1 cellular context compared by ENCODE assay signal in the genomic region with DNA sequence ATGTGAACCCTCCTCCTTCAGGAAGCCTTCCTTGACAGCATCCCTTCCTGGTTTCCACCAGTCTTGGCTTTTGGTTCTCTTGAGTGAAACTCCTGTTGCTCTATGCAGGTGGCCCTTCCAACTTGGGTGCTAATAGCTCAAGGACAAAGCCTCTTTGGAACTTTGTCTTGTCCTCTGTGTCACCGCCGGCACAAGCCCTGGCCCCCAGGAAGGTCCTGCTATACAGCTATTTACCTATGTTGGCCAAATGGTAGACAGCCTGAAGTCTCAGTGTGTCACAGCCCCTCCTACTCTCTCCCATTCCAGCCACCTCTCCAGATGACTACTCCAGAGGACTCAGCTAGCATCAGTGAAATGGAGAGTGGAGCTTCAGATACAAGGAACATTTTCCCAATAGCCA.
TF ChIP-seq lines count a peak whose summit lies in the region.

No MANE protein-coding gene starts in this region.

TF ChIP-seq in H1, 55 proteins besides CTCF, POLR2A, EP300 and RAD21 (continued from another document):
- TF ChIP-seq, protein P1, sequence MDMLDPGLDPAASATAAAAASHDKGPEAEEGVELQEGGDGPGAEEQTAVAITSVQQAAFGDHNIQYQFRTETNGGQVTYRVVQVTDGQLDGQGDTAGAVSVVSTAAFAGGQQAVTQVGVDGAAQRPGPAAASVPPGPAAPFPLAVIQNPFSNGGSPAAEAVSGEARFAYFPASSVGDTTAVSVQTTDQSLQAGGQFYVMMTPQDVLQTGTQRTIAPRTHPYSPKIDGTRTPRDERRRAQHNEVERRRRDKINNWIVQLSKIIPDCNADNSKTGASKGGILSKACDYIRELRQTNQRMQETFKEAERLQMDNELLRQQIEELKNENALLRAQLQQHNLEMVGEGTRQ (IDR thresholded peaks at IDR 0.05; ENCODE audit: low read length): no peak
- TF ChIP-seq CHD2 (IDR thresholded peaks at IDR 0.05; ENCODE audit: low read length) (no peak), SP2 (IDR thresholded peaks at IDR 0.05; ENCODE audit: low read length) (no peak), NRF1 (IDR thresholded peaks at IDR 0.05; ENCODE audit: low read depth, low read length) (no peak), RXRA (IDR thresholded peaks at IDR 0.05; ENCODE audit: insufficient read depth, low read depth, low read length) (no peak), JUND (IDR thresholded peaks at IDR 0.05; ENCODE audit: low read length) (no peak), BACH1 (IDR thresholded peaks at IDR 0.05; ENCODE audit: low read length) (no peak), CBX5 (IDR thresholded peaks at IDR 0.05; ENCODE audit: low read depth, low read length) (no peak), KDM5A (IDR thresholded peaks at IDR 0.05; ENCODE audit: low read length) (no peak), JUN (IDR thresholded peaks at IDR 0.05; ENCODE audit: low read depth, low read length) (no peak)
- TF ChIP-seq, protein P2, sequence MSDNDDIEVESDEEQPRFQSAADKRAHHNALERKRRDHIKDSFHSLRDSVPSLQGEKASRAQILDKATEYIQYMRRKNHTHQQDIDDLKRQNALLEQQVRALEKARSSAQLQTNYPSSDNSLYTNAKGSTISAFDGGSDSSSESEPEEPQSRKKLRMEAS (IDR thresholded peaks at IDR 0.05): no peak
